ENCODE assay signal across 8 cellular contexts in genomic region chr17:59406808-59407381, GRCh38.
A peak's percentile ranks its signal among the peaks of the same experiment; 100 is the strongest.
DNase-seq lines count a peak whose midpoint lies in the region; ATAC-seq and TF ChIP-seq lines count a peak whose summit lies in the region.

No MANE protein-coding gene starts in this region.

- H3K27me3 ChIP-seq in psoas muscle (ENCODE audit: insufficient read depth in 3 of 3, low read length in 2 of 3) (no peaks in the 10 kb centered on the region), MM.1S (replicated peaks; ENCODE audit: insufficient read depth, low read length) (no peaks in the 10 kb centered on the region)

- no peaks in the 10 kb centered on the region for H4K20me1 ChIP-seq in MM.1S (ENCODE audit: insufficient read depth, low read length)

- no peaks in the 10 kb centered on the region for H3F3A ChIP-seq in MM.1S (ENCODE audit: insufficient read depth, low read length)

- H3K27ac ChIP-seq in psoas muscle (peak overlapping the region; percentile 71), MM.1S (ENCODE audit: low read length) (no peak overlapping the region)

- no peak overlapping the region for H2AFZ ChIP-seq in MM.1S (ENCODE audit: low read length)

- DNase-seq in DMS79 treated with DMSO at 0.1 percent for 48 hours (lab: John Stamatoyannopoulos, UW) (peak; percentile 61), NCI-H510A (lab: John Stamatoyannopoulos, UW) (peak; percentile 43), fibroblast of gingiva (ENCODE audit: low read depth) (peak; percentile 44), psoas muscle (no peak), MM.1S (no peak), epidermal melanocyte (ENCODE audit: insufficient read length, low spot score) (no peak)

- H3K9ac ChIP-seq in MM.1S (ENCODE audit: low read length), result no peak overlapping the region

- H3K9me2 ChIP-seq in MM.1S (replicated peaks; ENCODE audit: insufficient read depth, low read length), result no peaks in the 10 kb centered on the region

- peaks cover 20% of the 10 kb centered on the region for H3K4me1 ChIP-seq in psoas muscle
- H3K4me1 ChIP-seq in MM.1S (ENCODE audit: low read length), result no peaks in the 10 kb centered on the region

- 20 to 45% (median 23%) methylated on average over 7 of the region's 7 CpGs for WGBS in psoas muscle, 3 donors

- H3K4me3 ChIP-seq in psoas muscle (no peak overlapping the region), MM.1S (ENCODE audit: low read length) (no peak overlapping the region)

- H3K36me3 ChIP-seq in psoas muscle (ENCODE audit: insufficient read depth in 1 of 2, low read depth in 1 of 2) (peaks cover 0 to 28% of the 10 kb centered on the region in 2 donors), MM.1S (replicated peaks; ENCODE audit: insufficient read depth, low read length) (no peaks in the 10 kb centered on the region)

- peak in 3 of 4 donors; percentile 74 to 85 (median 79) for ATAC-seq in psoas muscle
- no peak for ATAC-seq in GM19452 (IDR thresholded peaks at IDR 0.05; ENCODE audit: unreplicated experiment)
- no peak for ATAC-seq in esophagus mucosa

- peaks cover 5% of the 10 kb centered on the region for H3K9me3 ChIP-seq in psoas muscle
- H3K9me3 ChIP-seq in MM.1S (replicated peaks; ENCODE audit: insufficient read depth, low read length), result no peaks in the 10 kb centered on the region

- intact Hi-C loops in psoas muscle (cut with DNase I), result no loop called here

- TF ChIP-seq CTCF in psoas muscle (IDR thresholded peaks at IDR 0.05) (no peak), MM.1S (IDR thresholded peaks at IDR 0.05; ENCODE audit: low read length) (no peak)

- no peaks in the 10 kb centered on the region for H3K79me2 ChIP-seq in MM.1S (ENCODE audit: low read length)

- H3K4me2 ChIP-seq in MM.1S (ENCODE audit: low read depth, low read length), result no peak overlapping the region

Comparison
In these comparisons a context has a peak if more than half of its experiments do, and no peak if none do; other contexts are left out.
1. DNase-seq: peak in DMS79 treated with DMSO at 0.1 percent for 48 hours (single experiment), NCI-H510A (single experiment) and fibroblast of gingiva (single experiment); none in psoas muscle (0 of 2), MM.1S (single experiment) and epidermal melanocyte (single experiment).
2. ATAC-seq: peak in psoas muscle (3 of 4); none in GM19452 (single experiment) and esophagus mucosa (single experiment).